Comparison of ENCODE assay signal across 1 cellular context in the genomic region with DNA sequence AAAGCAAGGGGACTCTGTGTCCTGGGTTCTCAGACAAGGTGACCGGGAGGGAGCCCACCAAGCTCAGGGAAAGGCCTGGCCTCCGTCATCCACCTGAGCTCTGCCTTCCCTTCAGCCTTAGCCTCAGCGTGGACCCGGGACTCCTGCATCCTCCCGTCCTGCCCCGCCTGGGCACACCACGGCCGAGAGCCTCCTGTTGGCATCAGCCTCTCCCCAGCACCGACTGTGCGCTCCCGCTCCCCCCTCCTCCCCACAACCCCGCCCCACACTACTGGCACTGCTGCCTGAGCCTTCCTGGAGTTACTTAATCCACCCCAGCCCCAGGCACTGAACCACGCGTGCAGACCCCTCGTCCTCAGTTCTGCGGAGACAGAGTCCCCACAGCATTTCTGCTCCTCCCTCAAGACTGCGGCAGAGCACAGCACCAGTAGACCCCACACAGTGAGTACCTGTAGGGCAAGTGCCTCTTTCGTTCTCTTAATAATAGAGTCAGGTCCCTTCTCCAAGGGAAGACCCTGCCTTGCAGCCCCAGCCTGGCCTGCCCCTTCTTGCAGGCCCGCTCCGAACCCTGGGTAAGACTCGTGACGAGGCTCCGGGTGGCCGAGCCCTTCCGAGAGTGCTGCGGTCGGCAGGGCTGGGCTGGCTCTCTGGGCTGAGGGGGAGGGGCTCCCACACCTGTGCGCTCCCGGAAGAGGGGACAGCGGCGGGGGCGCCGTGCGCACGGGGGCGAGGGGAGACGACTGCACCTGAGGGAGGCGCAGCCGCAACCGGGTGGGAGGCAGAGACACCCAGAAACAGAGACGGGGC.
TF ChIP-seq lines count a peak whose summit lies in the region.

Gene AMER3, plus strand, starts transcription at position 307 of the 807 bp plus-strand sequence. CDS start 6,533 bp downstream, outside the sequence.

TF ChIP-seq in HepG2, 621 proteins besides CTCF, POLR2A, EP300 and RAD21:
- TF ChIP-seq ZNF530 (CRISPR knock-in tag; IDR thresholded peaks at IDR 0.05; ENCODE audit: low read depth) (no peak), HNF4G (IDR thresholded peaks at IDR 0.05; ENCODE audit: borderline replicate concordance, low read depth, low read length) (no peak), HNF4G (CRISPR knock-in tag; IDR thresholded peaks at IDR 0.05; ENCODE audit: borderline replicate concordance, low read depth) (no peak), SAP130 (CRISPR knock-in tag; IDR thresholded peaks at IDR 0.05; ENCODE audit: low read depth) (no peak), RAD51 (IDR thresholded peaks at IDR 0.05; ENCODE audit: borderline replicate concordance) (no peak), ATF7-NPFF (CRISPR knock-in tag; IDR thresholded peaks at IDR 0.05; ENCODE audit: low read depth) (no peak), NAIF1 (CRISPR knock-in tag; IDR thresholded peaks at IDR 0.05; ENCODE audit: borderline replicate concordance) (no peak), JDP2 (CRISPR knock-in tag; IDR thresholded peaks at IDR 0.05; ENCODE audit: borderline replicate concordance) (no peak), CC2D1A (CRISPR knock-in tag; IDR thresholded peaks at IDR 0.05) (no peak), PCBP2 (optimal IDR thresholded peaks at IDR 0.05; ENCODE audit: low read depth, low read length, poor library complexity, severe bottlenecking) (no peak), MED8 (CRISPR knock-in tag; IDR thresholded peaks at IDR 0.05; ENCODE audit: insufficient replicate concordance) (no peak), EHMT2 (IDR thresholded peaks at IDR 0.05; ENCODE audit: borderline replicate concordance, low read depth, low read length) (peak; percentile 3; the same call in 1 of the 2 replicates), ZSCAN21 (CRISPR knock-in tag; IDR thresholded peaks at IDR 0.05; ENCODE audit: borderline replicate concordance) (0 out of 2 replicates have a peak, but pooled peaks have one; percentile 15), KDM1A (CRISPR knock-in tag; IDR thresholded peaks at IDR 0.05) (no peak)
- TF ChIP-seq, protein P1, sequence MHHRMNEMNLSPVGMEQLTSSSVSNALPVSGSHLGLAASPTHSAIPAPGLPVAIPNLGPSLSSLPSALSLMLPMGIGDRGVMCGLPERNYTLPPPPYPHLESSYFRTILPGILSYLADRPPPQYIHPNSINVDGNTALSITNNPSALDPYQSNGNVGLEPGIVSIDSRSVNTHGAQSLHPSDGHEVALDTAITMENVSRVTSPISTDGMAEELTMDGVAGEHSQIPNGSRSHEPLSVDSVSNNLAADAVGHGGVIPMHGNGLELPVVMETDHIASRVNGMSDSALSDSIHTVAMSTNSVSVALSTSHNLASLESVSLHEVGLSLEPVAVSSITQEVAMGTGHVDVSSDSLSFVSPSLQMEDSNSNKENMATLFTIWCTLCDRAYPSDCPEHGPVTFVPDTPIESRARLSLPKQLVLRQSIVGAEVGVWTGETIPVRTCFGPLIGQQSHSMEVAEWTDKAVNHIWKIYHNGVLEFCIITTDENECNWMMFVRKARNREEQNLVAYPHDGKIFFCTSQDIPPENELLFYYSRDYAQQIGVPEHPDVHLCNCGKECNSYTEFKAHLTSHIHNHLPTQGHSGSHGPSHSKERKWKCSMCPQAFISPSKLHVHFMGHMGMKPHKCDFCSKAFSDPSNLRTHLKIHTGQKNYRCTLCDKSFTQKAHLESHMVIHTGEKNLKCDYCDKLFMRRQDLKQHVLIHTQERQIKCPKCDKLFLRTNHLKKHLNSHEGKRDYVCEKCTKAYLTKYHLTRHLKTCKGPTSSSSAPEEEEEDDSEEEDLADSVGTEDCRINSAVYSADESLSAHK (CRISPR knock-in tag; IDR thresholded peaks at IDR 0.05; ENCODE audit: borderline replicate concordance) = no peak
- TF ChIP-seq, protein P2, sequence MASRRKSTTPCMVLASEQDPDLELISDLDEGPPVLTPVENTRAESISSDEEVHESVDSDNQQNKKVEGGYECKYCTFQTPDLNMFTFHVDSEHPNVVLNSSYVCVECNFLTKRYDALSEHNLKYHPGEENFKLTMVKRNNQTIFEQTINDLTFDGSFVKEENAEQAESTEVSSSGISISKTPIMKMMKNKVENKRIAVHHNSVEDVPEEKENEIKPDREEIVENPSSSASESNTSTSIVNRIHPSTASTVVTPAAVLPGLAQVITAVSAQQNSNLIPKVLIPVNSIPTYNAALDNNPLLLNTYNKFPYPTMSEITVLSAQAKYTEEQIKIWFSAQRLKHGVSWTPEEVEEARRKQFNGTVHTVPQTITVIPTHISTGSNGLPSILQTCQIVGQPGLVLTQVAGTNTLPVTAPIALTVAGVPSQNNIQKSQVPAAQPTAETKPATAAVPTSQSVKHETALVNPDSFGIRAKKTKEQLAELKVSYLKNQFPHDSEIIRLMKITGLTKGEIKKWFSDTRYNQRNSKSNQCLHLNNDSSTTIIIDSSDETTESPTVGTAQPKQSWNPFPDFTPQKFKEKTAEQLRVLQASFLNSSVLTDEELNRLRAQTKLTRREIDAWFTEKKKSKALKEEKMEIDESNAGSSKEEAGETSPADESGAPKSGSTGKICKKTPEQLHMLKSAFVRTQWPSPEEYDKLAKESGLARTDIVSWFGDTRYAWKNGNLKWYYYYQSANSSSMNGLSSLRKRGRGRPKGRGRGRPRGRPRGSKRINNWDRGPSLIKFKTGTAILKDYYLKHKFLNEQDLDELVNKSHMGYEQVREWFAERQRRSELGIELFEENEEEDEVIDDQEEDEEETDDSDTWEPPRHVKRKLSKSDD (CRISPR knock-in tag; IDR thresholded peaks at IDR 0.05; ENCODE audit: low read depth) = 0 out of 2 replicates have a peak, but pooled peaks have one; percentile 3
